1 cellular context compared by ENCODE assay signal in the genomic region with DNA sequence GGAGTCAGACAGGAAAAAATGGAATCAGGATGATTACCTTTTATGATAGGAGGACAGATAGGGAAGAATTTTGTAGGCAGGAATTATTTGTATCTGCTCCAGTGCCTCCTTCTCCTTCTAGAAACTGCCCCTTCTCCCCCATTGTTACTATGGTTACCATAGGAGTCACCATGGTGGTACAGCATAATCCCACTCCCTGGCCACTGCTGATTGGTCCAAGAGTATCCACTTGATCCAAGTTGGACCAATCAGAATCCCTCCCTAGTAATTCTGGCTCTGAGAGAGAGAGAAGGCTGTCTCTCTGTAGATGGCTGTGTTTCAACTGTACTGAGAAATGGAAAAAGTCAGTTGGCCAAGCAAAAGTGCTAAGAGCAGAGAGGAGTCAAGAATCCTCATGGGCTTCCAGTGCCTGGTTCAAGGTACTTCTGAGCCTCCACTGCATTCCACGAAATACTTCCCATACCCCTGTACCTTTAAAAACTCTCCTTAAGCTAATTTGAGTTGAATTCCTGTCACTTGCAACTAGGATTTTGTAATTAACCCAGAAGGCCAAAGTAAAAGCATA.
A peak's percentile ranks its signal among the peaks of the same experiment; 100 is the strongest.
TF ChIP-seq lines count a peak whose summit lies in the region.

No MANE protein-coding gene starts in this region.

TF ChIP-seq in K562, 482 proteins besides CTCF, POLR2A, EP300 and RAD21:
- TF ChIP-seq ZNF766 (CRISPR knock-in tag; conservative IDR thresholded peaks at IDR 0.05) (no peak), RBM15 (IDR thresholded peaks at IDR 0.05; ENCODE audit: insufficient read depth, low read length) (no peak), BCL6 (CRISPR knock-in tag; IDR thresholded peaks at IDR 0.05) (no peak), RFX1 (IDR thresholded peaks at IDR 0.05) (peak; percentile 68), DDX20 (tag; IDR thresholded peaks at IDR 0.05; ENCODE audit: low read depth) (no peak), DPF2 (IDR thresholded peaks at IDR 0.05) (no peak)
- TF ChIP-seq, protein P1, sequence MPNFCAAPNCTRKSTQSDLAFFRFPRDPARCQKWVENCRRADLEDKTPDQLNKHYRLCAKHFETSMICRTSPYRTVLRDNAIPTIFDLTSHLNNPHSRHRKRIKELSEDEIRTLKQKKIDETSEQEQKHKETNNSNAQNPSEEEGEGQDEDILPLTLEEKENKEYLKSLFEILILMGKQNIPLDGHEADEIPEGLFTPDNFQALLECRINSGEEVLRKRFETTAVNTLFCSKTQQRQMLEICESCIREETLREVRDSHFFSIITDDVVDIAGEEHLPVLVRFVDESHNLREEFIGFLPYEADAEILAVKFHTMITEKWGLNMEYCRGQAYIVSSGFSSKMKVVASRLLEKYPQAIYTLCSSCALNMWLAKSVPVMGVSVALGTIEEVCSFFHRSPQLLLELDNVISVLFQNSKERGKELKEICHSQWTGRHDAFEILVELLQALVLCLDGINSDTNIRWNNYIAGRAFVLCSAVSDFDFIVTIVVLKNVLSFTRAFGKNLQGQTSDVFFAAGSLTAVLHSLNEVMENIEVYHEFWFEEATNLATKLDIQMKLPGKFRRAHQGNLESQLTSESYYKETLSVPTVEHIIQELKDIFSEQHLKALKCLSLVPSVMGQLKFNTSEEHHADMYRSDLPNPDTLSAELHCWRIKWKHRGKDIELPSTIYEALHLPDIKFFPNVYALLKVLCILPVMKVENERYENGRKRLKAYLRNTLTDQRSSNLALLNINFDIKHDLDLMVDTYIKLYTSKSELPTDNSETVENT (CRISPR knock-in tag; IDR thresholded peaks at IDR 0.05) = no peak
- TF ChIP-seq, protein P2, sequence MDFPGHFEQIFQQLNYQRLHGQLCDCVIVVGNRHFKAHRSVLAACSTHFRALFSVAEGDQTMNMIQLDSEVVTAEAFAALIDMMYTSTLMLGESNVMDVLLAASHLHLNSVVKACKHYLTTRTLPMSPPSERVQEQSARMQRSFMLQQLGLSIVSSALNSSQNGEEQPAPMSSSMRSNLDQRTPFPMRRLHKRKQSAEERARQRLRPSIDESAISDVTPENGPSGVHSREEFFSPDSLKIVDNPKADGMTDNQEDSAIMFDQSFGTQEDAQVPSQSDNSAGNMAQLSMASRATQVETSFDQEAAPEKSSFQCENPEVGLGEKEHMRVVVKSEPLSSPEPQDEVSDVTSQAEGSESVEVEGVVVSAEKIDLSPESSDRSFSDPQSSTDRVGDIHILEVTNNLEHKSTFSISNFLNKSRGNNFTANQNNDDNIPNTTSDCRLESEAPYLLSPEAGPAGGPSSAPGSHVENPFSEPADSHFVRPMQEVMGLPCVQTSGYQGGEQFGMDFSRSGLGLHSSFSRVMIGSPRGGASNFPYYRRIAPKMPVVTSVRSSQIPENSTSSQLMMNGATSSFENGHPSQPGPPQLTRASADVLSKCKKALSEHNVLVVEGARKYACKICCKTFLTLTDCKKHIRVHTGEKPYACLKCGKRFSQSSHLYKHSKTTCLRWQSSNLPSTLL (IDR thresholded peaks at IDR 0.05) = no peak
